Comparison of ENCODE assay signal across 10 cellular contexts in the genomic region with DNA sequence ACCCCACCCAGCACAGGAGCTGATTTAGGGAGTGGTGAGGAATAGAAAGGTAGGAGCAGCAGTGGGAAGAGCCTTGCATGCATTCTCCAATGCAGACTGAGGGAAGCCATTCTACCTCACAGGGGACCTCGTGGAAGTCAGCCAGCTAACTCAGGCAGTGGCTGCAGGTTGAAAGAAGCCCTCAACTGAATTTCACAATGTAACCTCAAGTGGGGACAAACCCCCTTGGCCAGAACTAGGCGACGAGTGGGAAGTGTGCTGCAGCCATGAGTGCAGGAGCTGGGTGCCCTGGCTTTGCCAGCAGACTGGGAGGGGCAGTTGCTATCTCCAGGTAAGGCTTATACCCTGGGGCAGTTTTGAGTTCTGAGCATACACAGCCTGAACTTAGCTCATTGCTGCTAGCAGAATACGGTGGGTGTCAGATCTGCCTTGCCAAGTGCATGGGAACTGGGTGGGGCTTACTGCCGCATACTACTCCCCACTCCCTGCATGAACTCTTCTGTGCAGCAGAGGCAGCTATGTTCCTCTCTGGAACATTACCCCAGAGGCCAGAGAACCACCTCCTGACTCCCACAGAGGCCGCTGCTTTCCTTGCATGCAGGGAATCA.
DNase-seq lines count a peak whose midpoint lies in the region; ATAC-seq and TF ChIP-seq lines count a peak whose summit lies in the region.
"Had no signal": no experiment of that assay in that cellular context is flagged by ENCODE, and none has a peak within 500 bp of the region (broad histone marks: within the 10 kb centered on the region; RNA-seq: fewer than 3 reads in every experiment).

No MANE protein-coding gene starts in this region.

- H3K27ac ChIP-seq in right atrium auricular region = no peak overlapping the region
- H3K27ac ChIP-seq: psoas muscle had no signal

- no peaks in the 10 kb centered on the region for H3K9me3 ChIP-seq in right atrium auricular region
- H3K9me3 ChIP-seq: psoas muscle had no signal

- DNase-seq in NCI-H2029 (lab: John Stamatoyannopoulos, UW) = peak; percentile 40
- no peak for DNase-seq in NCI-H2029 treated with DMSO at 0.1 percent for 48 hours (lab: John Stamatoyannopoulos, UW)
- DNase-seq in NCI-H69 (lab: John Stamatoyannopoulos, UW) = peak; percentile 87
- DNase-seq in stimulated activated naive CD8-positive, alpha-beta T cell treated with anti-CD3 and anti-CD28 coated beads, Interleukin-15, Interleukin-2, amounts not matched to agents 100 U/mL and 50 U/mL, for 24 hours = no peak
- no peak for DNase-seq in right atrium auricular region (ENCODE audit: low spot score)
- DNase-seq: psoas muscle; stimulated activated CD4-positive, alpha-beta T cell treated with anti-CD3 and anti-CD28 coated beads, Interleukin-4, amount 100 ng/mL, for 24 hours had no signal

- no peaks in the 10 kb centered on the region for H3K27me3 ChIP-seq in right atrium auricular region

- no peak overlapping the region for H3K4me3 ChIP-seq in right atrium auricular region
- H3K4me3 ChIP-seq: psoas muscle had no signal

- H3K36me3 ChIP-seq in right atrium auricular region = no peaks in the 10 kb centered on the region

- ATAC-seq in esophagus mucosa = peak; percentile 76
- ATAC-seq in stimulated activated naive CD8-positive, alpha-beta T cell treated with anti-CD3 and anti-CD28 coated beads, Interleukin-15, Interleukin-2, amounts not matched to agents 100 U/mL and 50 U/mL, for 24 hours = peak; percentile 46
- no peak for ATAC-seq in GM19023 (IDR thresholded peaks at IDR 0.05; ENCODE audit: unreplicated experiment)
- no peak for ATAC-seq in HG02870 (IDR thresholded peaks at IDR 0.05; ENCODE audit: unreplicated experiment)
- ATAC-seq: psoas muscle had no signal

- no peak for TF ChIP-seq CTCF in right atrium auricular region (IDR thresholded peaks at IDR 0.05)

- peaks cover 0 to 5% of the 10 kb centered on the region in 2 donors for H3K4me1 ChIP-seq in right atrium auricular region
- H3K4me1 ChIP-seq: psoas muscle had no signal

Comparison
In these comparisons a context has a peak if more than half of its experiments do, and no peak if none do; other contexts are left out.
1. DNase-seq: peak in NCI-H2029 (single experiment) and NCI-H69 (single experiment); none in NCI-H2029 treated with DMSO at 0.1 percent for 48 hours (single experiment), stimulated activated naive CD8-positive, alpha-beta T cell treated with anti-CD3 and anti-CD28 coated beads, Interleukin-15, Interleukin-2, amounts not matched to agents 100 U/mL and 50 U/mL, for 24 hours (single experiment) and right atrium auricular region (single experiment).
2. ATAC-seq: peak in esophagus mucosa (single experiment) and stimulated activated naive CD8-positive, alpha-beta T cell treated with anti-CD3 and anti-CD28 coated beads, Interleukin-15, Interleukin-2, amounts not matched to agents 100 U/mL and 50 U/mL, for 24 hours (single experiment); none in GM19023 (single experiment) and HG02870 (single experiment).